ENCODE assay signal across 13 cellular contexts in the genomic region with DNA sequence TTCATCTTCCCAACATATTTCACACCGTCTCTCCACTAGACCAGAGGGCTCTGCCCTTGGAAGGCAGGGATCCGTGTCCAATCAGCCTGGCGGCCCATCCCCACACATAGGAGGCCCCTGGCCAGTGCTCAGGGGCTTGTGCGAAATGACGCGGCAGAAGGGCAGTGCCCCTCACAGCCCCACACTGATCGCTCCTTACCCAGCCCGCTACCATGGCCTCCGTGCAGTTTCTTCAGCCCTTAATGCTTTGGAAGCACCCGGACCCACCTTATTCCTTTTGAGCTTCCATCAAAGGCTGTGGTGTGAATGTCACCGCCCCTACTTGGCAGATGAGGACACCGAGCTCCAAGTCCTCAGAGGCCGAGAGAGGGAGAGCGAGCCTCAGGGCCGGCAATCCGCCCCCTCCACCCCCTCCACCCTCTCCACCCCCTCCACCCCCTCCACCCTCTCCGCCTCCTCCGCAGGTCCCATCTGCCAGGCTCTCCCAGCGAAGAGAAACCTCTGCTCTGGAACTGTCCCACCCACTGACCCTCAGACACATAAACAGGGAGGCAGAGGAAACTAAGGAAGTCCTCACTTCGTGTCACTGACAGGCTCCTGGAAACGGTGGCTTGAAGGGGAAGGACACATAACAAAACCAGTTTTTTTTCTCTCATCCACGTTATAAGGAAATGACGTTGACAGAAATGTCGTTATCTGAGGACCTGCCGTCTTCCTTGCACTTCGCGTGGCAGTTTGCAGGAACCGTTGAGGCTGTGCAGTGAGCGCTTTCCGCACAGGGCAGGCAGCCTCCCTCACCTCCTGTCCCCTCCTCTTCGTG. TPM values are rescaled to one million over a fixed set of nuclear protein-coding genes. Genes with fewer than 3 reads are reported as not detected.
DNase-seq lines count a peak whose midpoint lies in the region; ATAC-seq and TF ChIP-seq lines count a peak whose summit lies in the region.
"Had no signal": no experiment of that assay in that cellular context is flagged by ENCODE, and none has a peak within 500 bp of the region (broad histone marks: within the 10 kb centered on the region; RNA-seq: fewer than 3 reads in every experiment).

No MANE protein-coding gene starts in this region.

- H3K9me3 Mint-ChIP-seq in activated T-helper 2 cell treated with anti-CD3 and anti-CD28 coated beads, Interferon-gamma antibody, Interleukin-2, Interleukin-4, amounts not matched to agents 10 μg/mL and 5 μg/mL and 100 μg/mL, durations not matched to agents 14 hours and 24 hours and 36 hours: no peaks in the 10 kb centered on the region
- H3K9me3 Mint-ChIP-seq in natural killer cell treated with Interleukin-12 subunit alpha and Interleukin-12 subunit beta and Interleukin-15 and Interleukin-18, amount 100 ng/mL, for 72 hours: no peaks in the 10 kb centered on the region
- H3K9me3 Mint-ChIP-seq in HFFc6: no peaks in the 10 kb centered on the region

- no peaks in the 10 kb centered on the region for H3K79me2 ChIP-seq in smooth muscle cell (ENCODE audit: low read depth)

- H2AFZ ChIP-seq in smooth muscle cell (ENCODE audit: low read depth): no peak overlapping the region

- H3K4me3 Mint-ChIP-seq in activated T-helper 2 cell treated with anti-CD3 and anti-CD28 coated beads, Interferon-gamma antibody, Interleukin-2, Interleukin-4, amounts not matched to agents 10 μg/mL and 5 μg/mL and 100 μg/mL, durations not matched to agents 14 hours and 24 hours and 36 hours (ENCODE audit: low read depth): peak overlapping the region; percentile 64
- peak overlapping the region; percentile 58 for H3K4me3 Mint-ChIP-seq in natural killer cell treated with Interleukin-12 subunit alpha and Interleukin-12 subunit beta and Interleukin-15 and Interleukin-18, amount 100 ng/mL, for 72 hours
- no peak overlapping the region for H3K4me3 Mint-ChIP-seq in HFFc6

- peaks cover 42% of the 10 kb centered on the region for H3K4me1 Mint-ChIP-seq in activated T-helper 2 cell treated with anti-CD3 and anti-CD28 coated beads, Interferon-gamma antibody, Interleukin-2, Interleukin-4, amounts not matched to agents 10 μg/mL and 5 μg/mL and 100 μg/mL, durations not matched to agents 14 hours and 24 hours and 36 hours (ENCODE audit: low read depth)
- peaks cover 20 to 24% of the 10 kb centered on the region in 2 donors for H3K4me1 Mint-ChIP-seq in natural killer cell treated with Interleukin-12 subunit alpha and Interleukin-12 subunit beta and Interleukin-15 and Interleukin-18, amount 100 ng/mL, for 72 hours (ENCODE audit: low read depth in 2 of 2)
- peaks cover 28% of the 10 kb centered on the region for H3K4me1 Mint-ChIP-seq in HFFc6 (ENCODE audit: low read depth)

- no peaks in the 10 kb centered on the region for H3K36me3 ChIP-seq in smooth muscle cell (ENCODE audit: low read depth)

- H3K27ac ChIP-seq in smooth muscle cell (ENCODE audit: low read depth): no peak overlapping the region

- H3K27ac Mint-ChIP-seq in activated T-helper 2 cell treated with anti-CD3 and anti-CD28 coated beads, Interferon-gamma antibody, Interleukin-2, Interleukin-4, amounts not matched to agents 10 μg/mL and 5 μg/mL and 100 μg/mL, durations not matched to agents 14 hours and 24 hours and 36 hours: peak overlapping the region; percentile 82
- peak overlapping the region in 1 of 2 donors; percentile 81 for H3K27ac Mint-ChIP-seq in natural killer cell treated with Interleukin-12 subunit alpha and Interleukin-12 subunit beta and Interleukin-15 and Interleukin-18, amount 100 ng/mL, for 72 hours
- H3K27ac Mint-ChIP-seq in HFFc6: no peak overlapping the region

- H3K4me1 ChIP-seq in smooth muscle cell (ENCODE audit: low read depth): no peaks in the 10 kb centered on the region

- no peak for TF ChIP-seq CTCF in smooth muscle cell (IDR thresholded peaks at IDR 0.05; ENCODE audit: borderline replicate concordance, insufficient read depth, poor library complexity, severe bottlenecking)
- no peak for TF ChIP-seq CTCF in HFFc6 (IDR thresholded peaks at IDR 0.05)

- H3K36me3 Mint-ChIP-seq in activated T-helper 2 cell treated with anti-CD3 and anti-CD28 coated beads, Interferon-gamma antibody, Interleukin-2, Interleukin-4, amounts not matched to agents 10 μg/mL and 5 μg/mL and 100 μg/mL, durations not matched to agents 14 hours and 24 hours and 36 hours (ENCODE audit: low read depth): peaks cover 39% of the 10 kb centered on the region
- no peaks in the 10 kb centered on the region for H3K36me3 Mint-ChIP-seq in natural killer cell treated with Interleukin-12 subunit alpha and Interleukin-12 subunit beta and Interleukin-15 and Interleukin-18, amount 100 ng/mL, for 72 hours
- peaks cover 10% of the 10 kb centered on the region; the same call in 1 of the 2 replicates for H3K36me3 Mint-ChIP-seq in HFFc6 (ENCODE audit: low read depth)

- H3K4me2 ChIP-seq in smooth muscle cell: no peak overlapping the region

- H3K27me3 Mint-ChIP-seq in activated T-helper 2 cell treated with anti-CD3 and anti-CD28 coated beads, Interferon-gamma antibody, Interleukin-2, Interleukin-4, amounts not matched to agents 10 μg/mL and 5 μg/mL and 100 μg/mL, durations not matched to agents 14 hours and 24 hours and 36 hours (ENCODE audit: low read depth): no peaks in the 10 kb centered on the region
- H3K27me3 Mint-ChIP-seq in natural killer cell treated with Interleukin-12 subunit alpha and Interleukin-12 subunit beta and Interleukin-15 and Interleukin-18, amount 100 ng/mL, for 72 hours: no peaks in the 10 kb centered on the region
- H3K27me3 Mint-ChIP-seq in HFFc6 (ENCODE audit: insufficient read depth): no peaks in the 10 kb centered on the region; the same call in 1 of the 2 replicates

- H3F3A ChIP-seq in smooth muscle cell (ENCODE audit: low read depth): no peaks in the 10 kb centered on the region

- no peaks in the 10 kb centered on the region for H3K27me3 ChIP-seq in smooth muscle cell (ENCODE audit: low read depth)

- no peaks in the 10 kb centered on the region for H3K9me3 ChIP-seq in smooth muscle cell (replicated peaks; ENCODE audit: low read depth)

- peak; percentile 43 for DNase-seq in activated CD4-positive, alpha-beta T cell treated with anti-CD3 and anti-CD28 coated beads for 48 hours
- no peak for DNase-seq in activated CD4-positive, alpha-beta T cell treated with anti-CD3 and anti-CD28 coated beads for 4 hours
- DNase-seq in NOMO-1 treated with dmso at 0.1 percent for 144 hours (lab: John Stamatoyannopoulos, UW; ENCODE audit: unreplicated experiment): peak; percentile 91
- peak; percentile 43 for DNase-seq in activated T-helper 2 cell treated with anti-CD3 and anti-CD28 coated beads, Interferon-gamma antibody, Interleukin-2, Interleukin-4, amounts not matched to agents 10 μg/mL and 5 μg/mL and 100 μg/mL, durations not matched to agents 14 hours and 24 hours and 36 hours (ENCODE audit: low spot score)
- DNase-seq in natural killer cell treated with Interleukin-12 subunit alpha and Interleukin-12 subunit beta and Interleukin-15 and Interleukin-18, amount 100 ng/mL, for 72 hours (ENCODE audit: low spot score): no peak
- DNase-seq in smooth muscle cell (lab: John Stamatoyannopoulos, UW; ENCODE audit: unreplicated experiment): no peak
- DNase-seq in HFFc6: no peak
- DNase-seq: amygdala, hypothalamus, NCI-H2081 treated with DMSO at 0.1 percent for 48 hours had no signal

- WGBS in smooth muscle cell (ENCODE audit: low lambda C conversion rate): 93% methylated on average over 26 of the region's 31 CpGs

- peaks cover 66% of the 10 kb centered on the region for H4K20me1 ChIP-seq in smooth muscle cell (ENCODE audit: low read depth)

- no peak overlapping the region for H3K4me3 ChIP-seq in smooth muscle cell

- no peak overlapping the region for H3K9ac ChIP-seq in smooth muscle cell (ENCODE audit: low read depth)

- ATAC-seq in natural killer cell treated with Interleukin-12 subunit alpha and Interleukin-12 subunit beta and Interleukin-15 and Interleukin-18, amount 100 ng/mL, for 72 hours: peak in 1 of 2 donors; percentile 65
- ATAC-seq in GM21723 (IDR thresholded peaks at IDR 0.05; ENCODE audit: unreplicated experiment): no peak

- intact Hi-C loops in activated T-helper 2 cell treated with anti-CD3 and anti-CD28 coated beads, Interferon-gamma antibody, Interleukin-2, Interleukin-4, amounts not matched to agents 10 μg/mL and 5 μg/mL and 100 μg/mL, durations not matched to agents 14 hours and 24 hours and 36 hours (cut with micrococcal nuclease): loop anchor here (1.0 kb wide), 1 partner anchor 14 kb away; a partner anchor contains a TSS

RNA-seq across cellular contexts. Expression of a gene that starts 13.9 kb away (rescaled TPM):
- total RNA-seq in activated T-helper 2 cell treated with anti-CD3 and anti-CD28 coated beads, Interferon-gamma antibody, Interleukin-2, Interleukin-4, amounts not matched to agents 10 μg/mL and 5 μg/mL and 100 μg/mL, durations not matched to agents 14 hours and 24 hours and 36 hours: 24.9 and 25.4 TPM in 2 replicates
- total RNA-seq in natural killer cell treated with Interleukin-12 subunit alpha and Interleukin-12 subunit beta and Interleukin-15 and Interleukin-18, amount 100 ng/mL, for 72 hours: 10 to 100 TPM; 16.4 to 27.3 TPM
- 8.7 TPM in 2 replicates for total RNA-seq in smooth muscle cell
- 1.9 and 2.5 TPM in 2 replicates for polyA plus RNA-seq in smooth muscle cell
- total RNA-seq in HFFc6 (2021; fragmentation: NEBNext Ultra II Directional; extraction: Animal tissue kit (Norgen Biotek cat#: 25700)): 10 to 100 TPM; 20.1 to 24.9 (median 21.9) TPM

RNA-seq across cellular contexts. Expression of a gene that starts 26.8 kb away (rescaled TPM):
- total RNA-seq in activated T-helper 2 cell treated with anti-CD3 and anti-CD28 coated beads, Interferon-gamma antibody, Interleukin-2, Interleukin-4, amounts not matched to agents 10 μg/mL and 5 μg/mL and 100 μg/mL, durations not matched to agents 14 hours and 24 hours and 36 hours: not detected in 2 replicates
- total RNA-seq in natural killer cell treated with Interleukin-12 subunit alpha and Interleukin-12 subunit beta and Interleukin-15 and Interleukin-18, amount 100 ng/mL, for 72 hours: under 1 TPM in 1 of 2 donors, not detected in 1; 0.12 TPM
- not detected in 2 replicates for total RNA-seq in smooth muscle cell
- polyA plus RNA-seq in smooth muscle cell: not detected in 2 replicates
- not detected for total RNA-seq in HFFc6 (2021; fragmentation: NEBNext Ultra II Directional; extraction: Animal tissue kit (Norgen Biotek cat#: 25700))
- total RNA-seq: A172, Daoy had no signal

Comparison
In these comparisons a context has a peak if more than half of its experiments do, and no peak if none do; other contexts are left out.
1. DNase-seq: peak in activated CD4-positive, alpha-beta T cell treated with anti-CD3 and anti-CD28 coated beads for 48 hours (single experiment), NOMO-1 treated with dmso at 0.1 percent for 144 hours (single experiment) and activated T-helper 2 cell treated with anti-CD3 and anti-CD28 coated beads, Interferon-gamma antibody, Interleukin-2, Interleukin-4, amounts not matched to agents 10 μg/mL and 5 μg/mL and 100 μg/mL, durations not matched to agents 14 hours and 24 hours and 36 hours (single experiment); none in activated CD4-positive, alpha-beta T cell treated with anti-CD3 and anti-CD28 coated beads for 4 hours (0 of 2), natural killer cell treated with Interleukin-12 subunit alpha and Interleukin-12 subunit beta and Interleukin-15 and Interleukin-18, amount 100 ng/mL, for 72 hours (single experiment), smooth muscle cell (single experiment) and HFFc6 (single experiment).